Comparison of ENCODE assay signal across 7 cellular contexts in the genomic region with DNA sequence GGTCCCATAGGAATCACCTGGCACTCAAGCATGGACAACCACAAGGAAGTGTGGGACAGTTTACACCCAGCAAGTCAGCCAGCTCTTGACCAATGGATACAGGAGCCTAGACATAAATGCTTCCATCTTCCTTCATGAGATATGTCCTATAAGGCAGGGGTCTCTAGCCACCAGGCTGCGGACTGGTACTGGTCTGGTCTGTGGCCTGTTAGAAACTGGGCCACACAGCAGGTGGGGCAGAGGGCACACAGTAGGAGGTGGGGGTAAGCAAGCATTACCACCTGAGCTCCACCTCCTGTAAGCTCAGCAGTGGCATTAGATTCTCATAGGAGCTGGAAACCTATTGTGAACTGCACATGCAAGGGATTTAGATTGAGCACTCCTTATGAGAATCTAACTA.
"Had no signal": no experiment of that assay in that cellular context is flagged by ENCODE, and none has a peak within 500 bp of the region (broad histone marks: within the 10 kb centered on the region; RNA-seq: fewer than 3 reads in every experiment).

No MANE protein-coding gene starts in this region.

- H3K36me3 Mint-ChIP-seq: IgD-negative memory B cell had no signal

- FAIRE-seq: HepG2, HTR-8/SVneo, K562 had no signal

- DNase-seq: KBM-7, KG1 had no signal

- H3K27ac ChIP-seq: HL-60 had no signal

- H3K4me3 ChIP-seq: K562 had no signal

- ATAC-seq: HepG2, K562 had no signal

- H3K27ac Mint-ChIP-seq: IgD-negative memory B cell had no signal

- H3K4me1 Mint-ChIP-seq: IgD-negative memory B cell had no signal

- H3K4me3 Mint-ChIP-seq: IgD-negative memory B cell had no signal

- H3K27me3 Mint-ChIP-seq: IgD-negative memory B cell had no signal
